Comparison of ENCODE assay signal across 1 cellular context in the genomic region with DNA sequence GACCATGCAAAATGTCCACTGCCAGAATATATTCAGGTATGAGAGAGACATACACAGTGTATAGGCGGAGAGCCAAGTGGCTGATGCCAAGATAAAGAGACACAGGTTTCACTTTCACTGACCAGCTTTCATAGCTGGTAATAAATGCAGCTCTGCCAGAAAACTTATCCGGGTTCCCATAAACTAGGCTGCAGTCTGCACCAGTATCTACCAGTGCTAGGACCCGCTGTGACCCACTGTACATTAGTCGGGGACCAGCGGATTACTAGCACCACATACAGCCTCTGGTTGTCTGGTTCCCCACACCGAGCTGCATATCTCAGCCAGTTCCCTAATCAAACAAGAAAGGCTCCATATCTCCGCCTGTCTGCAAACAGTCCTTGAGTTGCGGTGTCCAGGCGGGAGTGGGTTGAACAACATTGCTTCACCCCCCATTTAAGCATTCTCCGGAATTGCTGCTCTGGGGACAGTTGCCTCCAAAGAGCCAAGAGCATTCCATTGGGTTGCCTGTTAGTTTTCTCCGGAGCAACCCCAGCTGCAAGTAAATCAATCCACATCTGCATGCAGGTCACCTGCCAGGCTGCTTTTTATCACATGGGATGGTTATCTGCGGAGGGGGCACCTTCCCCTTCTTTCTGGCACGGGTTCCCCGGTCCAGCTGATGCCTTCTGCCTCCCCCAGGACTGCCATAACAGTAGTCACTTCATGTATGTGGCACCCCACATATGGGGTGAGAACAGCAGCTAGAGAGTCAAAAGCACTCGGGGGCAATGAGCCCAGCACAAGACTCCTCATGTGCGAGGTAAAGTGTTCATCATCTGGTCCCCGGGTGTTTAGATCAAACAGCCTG.
TF ChIP-seq lines count a peak whose summit lies in the region.

No MANE protein-coding gene starts in this region.

TF ChIP-seq in HepG2, 621 proteins besides CTCF, POLR2A, EP300 and RAD21 (continues in another document):
- TF ChIP-seq ZSCAN30 (CRISPR knock-in tag; IDR thresholded peaks at IDR 0.05) (no peak), SNAI1 (CRISPR knock-in tag; IDR thresholded peaks at IDR 0.05; ENCODE audit: borderline replicate concordance) (0 out of 2 replicates have a peak, but pooled peaks have one; percentile 39), JUND (CRISPR knock-in tag; IDR thresholded peaks at IDR 0.05) (peak; percentile 48; the same call in 1 of the 2 replicates), ZNF629 (CRISPR knock-in tag; conservative IDR thresholded peaks at IDR 0.05) (no peak), HHEX (CRISPR knock-in tag; IDR thresholded peaks at IDR 0.05) (no peak), NR3C1 (CRISPR knock-in tag; IDR thresholded peaks at IDR 0.05) (no peak), KLF11 (CRISPR knock-in tag; IDR thresholded peaks at IDR 0.05) (no peak), ZNF780A (CRISPR knock-in tag; IDR thresholded peaks at IDR 0.05) (no peak), KAT2B (IDR thresholded peaks at IDR 0.05; ENCODE audit: borderline replicate concordance, low read depth, low read length) (no peak), ZNF484 (CRISPR knock-in tag; IDR thresholded peaks at IDR 0.05; ENCODE audit: borderline replicate concordance, low read depth) (no peak), ZSCAN20 (CRISPR knock-in tag; IDR thresholded peaks at IDR 0.05; ENCODE audit: borderline replicate concordance) (no peak), FOXK1 (CRISPR knock-in tag; IDR thresholded peaks at IDR 0.05; ENCODE audit: borderline replicate concordance, low read depth) (peak; percentile 58; the same call in 1 of the 2 replicates), ELF4 (CRISPR knock-in tag; IDR thresholded peaks at IDR 0.05; ENCODE audit: borderline replicate concordance) (peak; percentile 31; the same call in 1 of the 2 replicates), TAF15 (IDR thresholded peaks at IDR 0.05; ENCODE audit: low read depth, low read length, poor library complexity, severe bottlenecking) (no peak), CC2D1A (CRISPR knock-in tag; IDR thresholded peaks at IDR 0.05) (no peak), ELF1 (CRISPR knock-in tag; IDR thresholded peaks at IDR 0.05) (no peak), ZNF230 (CRISPR knock-in tag; IDR thresholded peaks at IDR 0.05) (peak; percentile 49; the same call in 1 of the 2 replicates), CEBPG (CRISPR knock-in tag; IDR thresholded peaks at IDR 0.05) (peak; percentile 95), GFI1 (CRISPR knock-in tag; IDR thresholded peaks at IDR 0.05; ENCODE audit: borderline replicate concordance) (peak; percentile 20; the same call in 1 of the 2 replicates), ZFX (CRISPR knock-in tag; IDR thresholded peaks at IDR 0.05; ENCODE audit: low read depth) (peak; percentile 42; the same call in 1 of the 2 replicates), ZNF552 (CRISPR knock-in tag; IDR thresholded peaks at IDR 0.05; ENCODE audit: borderline replicate concordance) (no peak; the same call in 1 of the 2 replicates), MIER2 (CRISPR knock-in tag; IDR thresholded peaks at IDR 0.05) (0 out of 2 replicates have a peak, but pooled peaks have one; percentile 62), ZNF101 (CRISPR knock-in tag; IDR thresholded peaks at IDR 0.05; ENCODE audit: borderline replicate concordance, low read depth) (no peak), STAG1 (CRISPR knock-in tag; IDR thresholded peaks at IDR 0.05) (0 out of 2 replicates have a peak, but pooled peaks have one; percentile 21), NCOR1 (IDR thresholded peaks at IDR 0.05; ENCODE audit: borderline replicate concordance, low read length) (0 out of 2 replicates have a peak, but pooled peaks have one; percentile 38), SSRP1 (CRISPR knock-in tag; IDR thresholded peaks at IDR 0.05) (no peak), SP2 (CRISPR knock-in tag; IDR thresholded peaks at IDR 0.05) (no peak), TP53 (CRISPR knock-in tag; conservative IDR thresholded peaks at IDR 0.05) (no peak), ZBTB3 (CRISPR knock-in tag; IDR thresholded peaks at IDR 0.05; ENCODE audit: borderline replicate concordance, low read depth) (no peak), PPARG (CRISPR knock-in tag; conservative IDR thresholded peaks at IDR 0.05) (peak; percentile 58; the same call in 1 of the 2 replicates), HDAC1 (CRISPR knock-in tag; IDR thresholded peaks at IDR 0.05) (peak; percentile 62; the same call in 1 of the 2 replicates), ZNF766 (CRISPR knock-in tag; IDR thresholded peaks at IDR 0.05; ENCODE audit: borderline replicate concordance) (no peak), CBX1 (IDR thresholded peaks at IDR 0.05; ENCODE audit: low read depth) (no peak), ATM (IDR thresholded peaks at IDR 0.05; ENCODE audit: borderline replicate concordance) (no peak)
- TF ChIP-seq, protein P1, sequence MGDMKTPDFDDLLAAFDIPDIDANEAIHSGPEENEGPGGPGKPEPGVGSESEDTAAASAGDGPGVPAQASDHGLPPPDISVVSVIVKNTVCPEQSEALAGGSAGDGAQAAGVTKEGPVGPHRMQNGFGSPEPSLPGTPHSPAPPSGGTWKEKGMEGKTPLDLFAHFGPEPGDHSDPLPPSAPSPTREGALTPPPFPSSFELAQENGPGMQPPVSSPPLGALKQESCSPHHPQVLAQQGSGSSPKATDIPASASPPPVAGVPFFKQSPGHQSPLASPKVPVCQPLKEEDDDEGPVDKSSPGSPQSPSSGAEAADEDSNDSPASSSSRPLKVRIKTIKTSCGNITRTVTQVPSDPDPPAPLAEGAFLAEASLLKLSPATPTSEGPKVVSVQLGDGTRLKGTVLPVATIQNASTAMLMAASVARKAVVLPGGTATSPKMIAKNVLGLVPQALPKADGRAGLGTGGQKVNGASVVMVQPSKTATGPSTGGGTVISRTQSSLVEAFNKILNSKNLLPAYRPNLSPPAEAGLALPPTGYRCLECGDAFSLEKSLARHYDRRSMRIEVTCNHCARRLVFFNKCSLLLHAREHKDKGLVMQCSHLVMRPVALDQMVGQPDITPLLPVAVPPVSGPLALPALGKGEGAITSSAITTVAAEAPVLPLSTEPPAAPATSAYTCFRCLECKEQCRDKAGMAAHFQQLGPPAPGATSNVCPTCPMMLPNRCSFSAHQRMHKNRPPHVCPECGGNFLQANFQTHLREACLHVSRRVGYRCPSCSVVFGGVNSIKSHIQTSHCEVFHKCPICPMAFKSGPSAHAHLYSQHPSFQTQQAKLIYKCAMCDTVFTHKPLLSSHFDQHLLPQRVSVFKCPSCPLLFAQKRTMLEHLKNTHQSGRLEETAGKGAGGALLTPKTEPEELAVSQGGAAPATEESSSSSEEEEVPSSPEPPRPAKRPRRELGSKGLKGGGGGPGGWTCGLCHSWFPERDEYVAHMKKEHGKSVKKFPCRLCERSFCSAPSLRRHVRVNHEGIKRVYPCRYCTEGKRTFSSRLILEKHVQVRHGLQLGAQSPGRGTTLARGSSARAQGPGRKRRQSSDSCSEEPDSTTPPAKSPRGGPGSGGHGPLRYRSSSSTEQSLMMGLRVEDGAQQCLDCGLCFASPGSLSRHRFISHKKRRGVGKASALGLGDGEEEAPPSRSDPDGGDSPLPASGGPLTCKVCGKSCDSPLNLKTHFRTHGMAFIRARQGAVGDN (CRISPR knock-in tag; IDR thresholded peaks at IDR 0.05), result peak; percentile 35
- TF ChIP-seq, protein P2, sequence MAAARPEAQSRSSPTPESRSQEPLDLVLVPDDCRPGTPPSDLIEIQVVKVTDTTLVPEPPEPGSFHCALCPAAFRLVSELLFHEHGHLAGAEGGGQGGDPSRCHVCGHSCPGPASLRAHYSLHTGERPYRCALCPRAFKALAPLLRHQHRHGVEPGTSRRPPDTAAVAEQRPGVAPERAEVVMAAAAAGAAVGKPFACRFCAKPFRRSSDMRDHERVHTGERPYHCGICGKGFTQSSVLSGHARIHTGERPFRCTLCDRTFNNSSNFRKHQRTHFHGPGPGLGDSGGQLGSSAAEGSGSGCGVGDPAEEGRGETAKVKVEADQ (CRISPR knock-in tag; IDR thresholded peaks at IDR 0.05; ENCODE audit: borderline replicate concordance), result no peak
- TF ChIP-seq, protein P3, sequence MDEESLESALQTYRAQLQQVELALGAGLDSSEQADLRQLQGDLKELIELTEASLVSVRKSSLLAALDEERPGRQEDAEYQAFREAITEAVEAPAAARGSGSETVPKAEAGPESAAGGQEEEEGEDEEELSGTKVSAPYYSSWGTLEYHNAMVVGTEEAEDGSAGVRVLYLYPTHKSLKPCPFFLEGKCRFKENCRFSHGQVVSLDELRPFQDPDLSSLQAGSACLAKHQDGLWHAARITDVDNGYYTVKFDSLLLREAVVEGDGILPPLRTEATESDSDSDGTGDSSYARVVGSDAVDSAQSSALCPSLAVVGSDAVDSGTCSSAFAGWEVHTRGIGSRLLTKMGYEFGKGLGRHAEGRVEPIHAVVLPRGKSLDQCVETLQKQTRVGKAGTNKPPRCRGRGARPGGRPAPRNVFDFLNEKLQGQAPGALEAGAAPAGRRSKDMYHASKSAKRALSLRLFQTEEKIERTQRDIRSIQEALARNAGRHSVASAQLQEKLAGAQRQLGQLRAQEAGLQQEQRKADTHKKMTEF (CRISPR knock-in tag; IDR thresholded peaks at IDR 0.05), result peak; percentile 48; the same call in 1 of the 2 replicates
- TF ChIP-seq, protein P4, sequence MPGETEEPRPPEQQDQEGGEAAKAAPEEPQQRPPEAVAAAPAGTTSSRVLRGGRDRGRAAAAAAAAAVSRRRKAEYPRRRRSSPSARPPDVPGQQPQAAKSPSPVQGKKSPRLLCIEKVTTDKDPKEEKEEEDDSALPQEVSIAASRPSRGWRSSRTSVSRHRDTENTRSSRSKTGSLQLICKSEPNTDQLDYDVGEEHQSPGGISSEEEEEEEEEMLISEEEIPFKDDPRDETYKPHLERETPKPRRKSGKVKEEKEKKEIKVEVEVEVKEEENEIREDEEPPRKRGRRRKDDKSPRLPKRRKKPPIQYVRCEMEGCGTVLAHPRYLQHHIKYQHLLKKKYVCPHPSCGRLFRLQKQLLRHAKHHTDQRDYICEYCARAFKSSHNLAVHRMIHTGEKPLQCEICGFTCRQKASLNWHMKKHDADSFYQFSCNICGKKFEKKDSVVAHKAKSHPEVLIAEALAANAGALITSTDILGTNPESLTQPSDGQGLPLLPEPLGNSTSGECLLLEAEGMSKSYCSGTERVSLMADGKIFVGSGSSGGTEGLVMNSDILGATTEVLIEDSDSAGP (CRISPR knock-in tag; IDR thresholded peaks at IDR 0.05; ENCODE audit: borderline replicate concordance), result peak; percentile 53; the same call in 1 of the 2 replicates
- TF ChIP-seq, protein P5, sequence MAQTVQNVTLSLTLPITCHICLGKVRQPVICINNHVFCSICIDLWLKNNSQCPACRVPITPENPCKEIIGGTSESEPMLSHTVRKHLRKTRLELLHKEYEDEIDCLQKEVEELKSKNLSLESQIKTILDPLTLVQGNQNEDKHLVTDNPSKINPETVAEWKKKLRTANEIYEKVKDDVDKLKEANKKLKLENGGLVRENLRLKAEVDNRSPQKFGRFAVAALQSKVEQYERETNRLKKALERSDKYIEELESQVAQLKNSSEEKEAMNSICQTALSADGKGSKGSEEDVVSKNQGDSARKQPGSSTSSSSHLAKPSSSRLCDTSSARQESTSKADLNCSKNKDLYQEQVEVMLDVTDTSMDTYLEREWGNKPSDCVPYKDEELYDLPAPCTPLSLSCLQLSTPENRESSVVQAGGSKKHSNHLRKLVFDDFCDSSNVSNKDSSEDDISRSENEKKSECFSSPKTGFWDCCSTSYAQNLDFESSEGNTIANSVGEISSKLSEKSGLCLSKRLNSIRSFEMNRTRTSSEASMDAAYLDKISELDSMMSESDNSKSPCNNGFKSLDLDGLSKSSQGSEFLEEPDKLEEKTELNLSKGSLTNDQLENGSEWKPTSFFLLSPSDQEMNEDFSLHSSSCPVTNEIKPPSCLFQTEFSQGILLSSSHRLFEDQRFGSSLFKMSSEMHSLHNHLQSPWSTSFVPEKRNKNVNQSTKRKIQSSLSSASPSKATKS (CRISPR knock-in tag; IDR thresholded peaks at IDR 0.05), result no peak
- TF ChIP-seq, protein P6, sequence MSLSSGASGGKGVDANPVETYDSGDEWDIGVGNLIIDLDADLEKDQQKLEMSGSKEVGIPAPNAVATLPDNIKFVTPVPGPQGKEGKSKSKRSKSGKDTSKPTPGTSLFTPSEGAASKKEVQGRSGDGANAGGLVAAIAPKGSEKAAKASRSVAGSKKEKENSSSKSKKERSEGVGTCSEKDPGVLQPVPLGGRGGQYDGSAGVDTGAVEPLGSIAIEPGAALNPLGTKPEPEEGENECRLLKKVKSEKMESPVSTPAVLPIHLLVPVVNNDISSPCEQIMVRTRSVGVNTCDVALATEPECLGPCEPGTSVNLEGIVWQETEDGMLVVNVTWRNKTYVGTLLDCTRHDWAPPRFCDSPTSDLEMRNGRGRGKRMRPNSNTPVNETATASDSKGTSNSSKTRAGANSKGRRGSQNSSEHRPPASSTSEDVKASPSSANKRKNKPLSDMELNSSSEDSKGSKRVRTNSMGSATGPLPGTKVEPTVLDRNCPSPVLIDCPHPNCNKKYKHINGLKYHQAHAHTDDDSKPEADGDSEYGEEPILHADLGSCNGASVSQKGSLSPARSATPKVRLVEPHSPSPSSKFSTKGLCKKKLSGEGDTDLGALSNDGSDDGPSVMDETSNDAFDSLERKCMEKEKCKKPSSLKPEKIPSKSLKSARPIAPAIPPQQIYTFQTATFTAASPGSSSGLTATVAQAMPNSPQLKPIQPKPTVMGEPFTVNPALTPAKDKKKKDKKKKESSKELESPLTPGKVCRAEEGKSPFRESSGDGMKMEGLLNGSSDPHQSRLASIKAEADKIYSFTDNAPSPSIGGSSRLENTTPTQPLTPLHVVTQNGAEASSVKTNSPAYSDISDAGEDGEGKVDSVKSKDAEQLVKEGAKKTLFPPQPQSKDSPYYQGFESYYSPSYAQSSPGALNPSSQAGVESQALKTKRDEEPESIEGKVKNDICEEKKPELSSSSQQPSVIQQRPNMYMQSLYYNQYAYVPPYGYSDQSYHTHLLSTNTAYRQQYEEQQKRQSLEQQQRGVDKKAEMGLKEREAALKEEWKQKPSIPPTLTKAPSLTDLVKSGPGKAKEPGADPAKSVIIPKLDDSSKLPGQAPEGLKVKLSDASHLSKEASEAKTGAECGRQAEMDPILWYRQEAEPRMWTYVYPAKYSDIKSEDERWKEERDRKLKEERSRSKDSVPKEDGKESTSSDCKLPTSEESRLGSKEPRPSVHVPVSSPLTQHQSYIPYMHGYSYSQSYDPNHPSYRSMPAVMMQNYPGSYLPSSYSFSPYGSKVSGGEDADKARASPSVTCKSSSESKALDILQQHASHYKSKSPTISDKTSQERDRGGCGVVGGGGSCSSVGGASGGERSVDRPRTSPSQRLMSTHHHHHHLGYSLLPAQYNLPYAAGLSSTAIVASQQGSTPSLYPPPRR (CRISPR knock-in tag; IDR thresholded peaks at IDR 0.05; ENCODE audit: borderline replicate concordance), result peak; percentile 89
- TF ChIP-seq, protein P7, sequence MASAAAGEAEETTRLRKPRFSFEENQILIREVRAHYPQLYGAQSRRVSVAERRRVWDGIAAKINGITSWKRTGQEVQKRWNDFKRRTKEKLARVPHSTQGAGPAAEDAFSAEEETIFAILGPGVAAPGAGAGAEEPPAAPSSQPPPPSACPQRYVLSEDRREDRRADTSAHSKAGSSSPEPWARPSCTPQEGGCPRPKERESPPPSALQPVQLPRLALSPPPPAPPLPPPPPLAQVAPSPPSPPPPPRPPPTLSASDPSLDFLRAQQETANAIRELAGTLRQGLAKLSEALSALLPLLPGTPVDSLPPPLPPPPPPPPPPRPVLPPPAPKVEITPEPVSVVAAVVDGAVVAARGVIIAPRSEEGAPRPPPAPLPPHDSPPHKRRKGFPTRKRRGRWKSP (CRISPR knock-in tag; IDR thresholded peaks at IDR 0.05), result no peak
